ENCODE assay signal across 8 cellular contexts in genomic region chr4:106315968-106316772, GRCh38. TPM values are rescaled to one million over a fixed set of nuclear protein-coding genes. Genes with fewer than 3 reads are reported as not detected.
A peak's percentile ranks its signal among the peaks of the same experiment; 100 is the strongest.
DNase-seq lines count a peak whose midpoint lies in the region; ATAC-seq, FAIRE-seq and TF ChIP-seq lines count a peak whose summit lies in the region.

Gene AIMP1, plus strand, starts transcription at chr4:106316550. Its CDS starts 8,460 bp downstream, at chr4:106325010.
Gene TBCK, minus strand, starts transcription at chr4:106316209. Its CDS starts 7,249 bp downstream, at chr4:106308960.

- TF ChIP-seq CTCF in Calu3 (IDR thresholded peaks at IDR 0.05; ENCODE audit: unreplicated experiment) = no peak

- CTCF ChIA-PET in Calu3 (lab: Charles Lee) = interaction anchor here (1.1 kb wide), 1 partner anchor 50 kb away, joined by 5 read pairs; no protein-coding TSS in a partner anchor

- H3K27me3 ChIP-seq in HUES48 (ENCODE audit: control insufficient read depth, insufficient read depth, low read length) = no peaks in the 10 kb centered on the region
- no peaks in the 10 kb centered on the region for H3K27me3 ChIP-seq in NT2/D1 (ENCODE audit: insufficient read depth, insufficient read length)

- no peaks in the 10 kb centered on the region for H3K9me3 Mint-ChIP-seq in Calu3 (ENCODE audit: low read depth, unreplicated experiment)

- peaks cover 4% of the 10 kb centered on the region for H3K36me3 Mint-ChIP-seq in Calu3 (ENCODE audit: insufficient read depth, unreplicated experiment)

- no peak within 1 kb of the TSS for H3K4me3 Mint-ChIP-seq in Calu3 (ENCODE audit: low read depth, unreplicated experiment)

- H3K36me3 ChIP-seq in HUES48 (ENCODE audit: control insufficient read depth, insufficient read depth, low read length) = no peaks in the 10 kb centered on the region
- peaks cover 5% of the 10 kb centered on the region for H3K36me3 ChIP-seq in NT2/D1 (ENCODE audit: insufficient read depth, insufficient read length, low read length)

- peak; percentile 80 for DNase-seq in Calu3
- DNase-seq in NT2/D1 (ENCODE audit: low read depth, low spot score) = peak; percentile 74
- peak; percentile 75 for DNase-seq in activated CD8-positive, alpha-beta memory T cell treated with anti-CD3 and anti-CD28 coated beads, Interleukin-2, amount 50 U/mL, for 1 hour (ENCODE audit: extremely low read depth)
- DNase-seq in mesenteric fat pad (ENCODE audit: low spot score) = peak; percentile 95
- DNase-seq in stimulated activated CD8-positive, alpha-beta memory T cell treated with anti-CD3 and anti-CD28 coated beads, Interleukin-15, amount 100 ng/mL, for 24 hours (ENCODE audit: low read depth) = peak; percentile 62

- H3K4me3 ChIP-seq in HUES48 (ENCODE audit: low read depth, low read length) (peak within 1 kb of the TSS; percentile 80), NT2/D1 (ENCODE audit: insufficient read length, low read depth) (peak within 1 kb of the TSS; percentile 87)

- H3K9me3 ChIP-seq in HUES48 (ENCODE audit: control insufficient read depth, insufficient read depth, low read length) = no peaks in the 10 kb centered on the region; the same call in none of the 2 replicates
- H3K9me3 ChIP-seq in NT2/D1 (ENCODE audit: insufficient read depth, low read length) = peaks cover 23% of the 10 kb centered on the region

- peaks cover 11% of the 10 kb centered on the region for H3K4me1 Mint-ChIP-seq in Calu3 (ENCODE audit: low read depth, unreplicated experiment)

- H3K27ac Mint-ChIP-seq in Calu3 (ENCODE audit: unreplicated experiment) = no peak within 1 kb of the TSS

- H3K27ac ChIP-seq in HUES48 (ENCODE audit: low read depth, low read length) = peak within 1 kb of the TSS; percentile 94

- ATAC-seq in GM21423 (IDR thresholded peaks at IDR 0.05; ENCODE audit: unreplicated experiment) = peak; percentile 88

- no TSS peak for BruUV-seq in Calu3 (replicated peaks; lab: Mats Ljungman, UMichigan)

- FAIRE-seq in endometrium (lab: Jason Lieb, UNC) = peak; percentile 26

- H3K4me1 ChIP-seq in HUES48 (ENCODE audit: control insufficient read depth, insufficient read depth, low read length) = peaks cover 10% of the 10 kb centered on the region
- no peaks in the 10 kb centered on the region for H3K4me1 ChIP-seq in NT2/D1 (ENCODE audit: insufficient read depth, insufficient read length)

- peak within 1 kb of the TSS; percentile 97 for H3K9ac ChIP-seq in HUES48 (ENCODE audit: low read depth, low read length)
- peak within 1 kb of the TSS; percentile 87 for H3K9ac ChIP-seq in NT2/D1 (ENCODE audit: insufficient read length, low read depth)

- intact Hi-C loops in Calu3 (cut with micrococcal nuclease; ENCODE audit: unreplicated experiment) = no loop called here

- H3K27me3 Mint-ChIP-seq in Calu3 (ENCODE audit: unreplicated experiment) = no peaks in the 10 kb centered on the region

RNA-seq across cellular contexts. Expression of gene AIMP1, which starts in this region (rescaled TPM):
- total RNA-seq in Calu3 (2022) = 60.4 and 65.5 TPM in 2 replicates
- total RNA-seq in mesenteric fat pad = 38.8 TPM

RNA-seq across cellular contexts. Expression of gene TBCK, which starts in this region (rescaled TPM):
- total RNA-seq in Calu3 (2022) = 19.7 and 22.5 TPM in 2 replicates
- 34.9 TPM for total RNA-seq in mesenteric fat pad

Comparison
In these comparisons a context has a peak if more than half of its experiments do, and no peak if none do; other contexts are left out.
1. Peak in every context shown above with its lines: DNase-seq, ATAC-seq, H3K4me3 ChIP-seq and H3K27ac ChIP-seq.